In the genomic region with DNA sequence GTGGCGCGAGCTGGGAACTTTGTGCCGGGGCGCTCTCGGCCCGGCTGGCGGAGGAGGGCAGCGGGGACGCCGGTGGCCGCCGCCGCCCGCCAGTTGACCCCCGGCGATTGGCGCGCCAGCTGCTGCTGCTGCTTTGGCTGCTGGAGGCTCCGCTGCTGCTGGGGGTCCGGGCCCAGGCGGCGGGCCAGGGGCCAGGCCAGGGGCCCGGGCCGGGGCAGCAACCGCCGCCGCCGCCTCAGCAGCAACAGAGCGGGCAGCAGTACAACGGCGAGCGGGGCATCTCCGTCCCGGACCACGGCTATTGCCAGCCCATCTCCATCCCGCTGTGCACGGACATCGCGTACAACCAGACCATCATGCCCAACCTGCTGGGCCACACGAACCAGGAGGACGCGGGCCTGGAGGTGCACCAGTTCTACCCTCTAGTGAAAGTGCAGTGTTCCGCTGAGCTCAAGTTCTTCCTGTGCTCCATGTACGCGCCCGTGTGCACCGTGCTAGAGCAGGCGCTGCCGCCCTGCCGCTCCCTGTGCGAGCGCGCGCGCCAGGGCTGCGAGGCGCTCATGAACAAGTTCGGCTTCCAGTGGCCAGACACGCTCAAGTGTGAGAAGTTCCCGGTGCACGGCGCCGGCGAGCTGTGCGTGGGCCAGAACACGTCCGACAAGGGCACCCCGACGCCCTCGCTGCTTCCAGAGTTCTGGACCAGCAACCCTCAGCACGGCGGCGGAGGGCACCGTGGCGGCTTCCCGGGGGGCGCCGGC, we compare ENCODE assay signal across 8 cellular contexts. TPM values are rescaled to one million over a fixed set of nuclear protein-coding genes. Genes with fewer than 3 reads are reported as not detected.
DNase-seq lines count a peak whose midpoint lies in the region; ATAC-seq and TF ChIP-seq lines count a peak whose summit lies in the region.

No MANE protein-coding gene starts in this region.

- DNase-seq in DMS 273 treated with DMSO at 0.1 percent for 48 hours (lab: John Stamatoyannopoulos, UW): peak; percentile 57
- DNase-seq in NCI-H82 (lab: John Stamatoyannopoulos, UW): peak; percentile 76
- DNase-seq in body of pancreas: peak; percentile 55 to 67 (median 64)
- peak; percentile 73 for DNase-seq in sciatic nerve (ENCODE audit: low spot score)
- no peak for DNase-seq in GDM1 (lab: John Stamatoyannopoulos, UW)

- peak; percentile 40 for ATAC-seq in GM19438 (IDR thresholded peaks at IDR 0.05; ENCODE audit: low read depth, unreplicated experiment)
- peak; percentile 34 for ATAC-seq in HG03439 (IDR thresholded peaks at IDR 0.05; ENCODE audit: unreplicated experiment)
- peak; percentile 36 for ATAC-seq in body of pancreas
- ATAC-seq in sciatic nerve: peak; percentile 22

- no peaks in the 10 kb centered on the region for H3K27me3 ChIP-seq in body of pancreas
- H3K27me3 ChIP-seq in iPS-18a (ENCODE audit: control insufficient read depth, insufficient read depth, low read length): peaks cover 93% of the 10 kb centered on the region

- 1% methylated on average over 17 to 78 of the region's 78 CpGs for WGBS in body of pancreas, 2 donors

- H3K27ac ChIP-seq in body of pancreas: peak overlapping the region; percentile 78 to 98 (median 95)
- no peak overlapping the region for H3K27ac ChIP-seq in iPS-18a (ENCODE audit: low read length)

- no peaks in the 10 kb centered on the region for H3K9me3 ChIP-seq in body of pancreas
- no peaks in the 10 kb centered on the region for H3K9me3 ChIP-seq in iPS-18a (ENCODE audit: control insufficient read depth, low read depth, low read length)

- H3K4me1 ChIP-seq in body of pancreas: peaks cover 29% of the 10 kb centered on the region
- H3K4me1 ChIP-seq in iPS-18a (ENCODE audit: control insufficient read depth, low read depth, low read length): peaks cover 21% of the 10 kb centered on the region

- peak in 1 of 7 experiments; percentile 3 for TF ChIP-seq CTCF in body of pancreas (IDR thresholded peaks at IDR 0.05)

- H3K36me3 ChIP-seq in body of pancreas (replicated peaks in 1 of 2; ENCODE audit: insufficient read depth in 1 of 2, low read depth in 2 of 2) (no peaks in the 10 kb centered on the region), iPS-18a (ENCODE audit: control insufficient read depth, low read depth, low read length) (no peaks in the 10 kb centered on the region)

- TF ChIP-seq POLR2A in body of pancreas (IDR thresholded peaks at IDR 0.05): peak in 1 of 3 donors; percentile 37

- H3K9ac ChIP-seq in iPS-18a (ENCODE audit: low read length): no peak overlapping the region

- H3K4me3 ChIP-seq in body of pancreas (peak overlapping the region; percentile 80 to 96), iPS-18a (ENCODE audit: low read length) (peak overlapping the region; percentile 58)

- intact Hi-C loops in body of pancreas (cut with DNase I): no loop called here
- intact Hi-C loops in sciatic nerve (cut with DNase I): no loop called here

RNA-seq across cellular contexts. Expression of a gene that starts 0.9 kb away (rescaled TPM):
- total RNA-seq in body of pancreas: 10 to 100 TPM in 1 of 2 donors, 1 to 10 TPM in 1; 6.3 to 10.1 TPM
- 120 TPM for total RNA-seq in sciatic nerve

Comparison
In these comparisons a context has a peak if more than half of its experiments do, and no peak if none do; other contexts are left out.
1. RNA of a gene that starts 0.9 kb away (total RNA-seq): 120 TPM in sciatic nerve (single experiment); 6.3 to 10.1 TPM in body of pancreas; every median in the first group is over 10 times any median in the second.
2. Peak in every context shown above with its lines, with median percentiles within 50 percentile points of each other: ATAC-seq.